In the genomic region with DNA sequence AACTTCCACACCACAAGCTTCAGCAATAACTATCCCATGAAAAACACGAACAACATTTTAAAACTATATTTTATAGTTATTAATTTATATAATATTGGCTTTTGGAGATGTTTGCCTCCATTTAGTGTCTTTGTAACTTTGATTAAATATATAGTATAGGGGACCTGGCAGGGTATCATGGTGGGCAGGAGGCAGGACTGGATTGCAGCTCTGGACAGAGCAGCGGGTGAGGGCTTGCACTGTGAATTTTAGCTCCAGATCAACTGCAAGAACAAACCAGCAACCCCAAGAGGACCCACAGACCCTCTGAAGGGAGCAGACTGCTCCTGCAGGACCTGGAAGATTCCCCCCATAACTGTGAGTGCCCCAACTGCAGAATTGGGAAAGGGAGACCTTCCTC, we compare ENCODE assay signal across 25 cellular contexts.
"Had no signal": no experiment of that assay in that cellular context is flagged by ENCODE, and none has a peak within 500 bp of the region (broad histone marks: within the 10 kb centered on the region; RNA-seq: fewer than 3 reads in every experiment).

No MANE protein-coding gene starts in this region.

- ATAC-seq: heart right ventricle; left ventricle myocardium superior; lower lobe of right lung; natural killer cell; pancreas; right cardiac atrium; stimulated activated effector memory CD8-positive, alpha-beta T cell treated with anti-CD3 and anti-CD28 coated beads, Interleukin-12 subunit alpha, Interleukin-12 subunit beta, amount 100 ng/mL, for 72 hours had no signal

- H3K4me3 ChIP-seq: heart right ventricle, hepatocyte, lower lobe of right lung, pancreas, prostate gland, sigmoid colon, spleen, tibial nerve, uterus had no signal

- FAIRE-seq: pancreas, small intestine had no signal

- H2AFZ ChIP-seq: hepatocyte had no signal

- H3K4me1 ChIP-seq: heart right ventricle, lower lobe of right lung, pancreas, prostate gland, sigmoid colon, spleen, tibial nerve, uterus had no signal

- H3K27me3 ChIP-seq: heart right ventricle, hepatocyte, pancreas, sigmoid colon, spleen, tibial nerve, uterus had no signal

- H3K27ac ChIP-seq: heart right ventricle, hepatocyte, lower lobe of right lung, pancreas, prostate gland, sigmoid colon, spleen, tibial nerve, uterus had no signal

- H3K79me2 ChIP-seq: hepatocyte had no signal

- DNase-seq: heart right ventricle; islet precursor cell; left ventricle myocardium superior; lower lobe of right lung; mammary epithelial cell; mesenchymal stem cell; naive B cell; natural killer cell; nephron progenitor cell; nucleus accumbens; pancreas; posterior cingulate gyrus; retina; right cardiac atrium; sigmoid colon; small intestine; spleen; stimulated activated CD4-positive, alpha-beta T cell treated with anti-CD3 and anti-CD28 coated beads, Interleukin-4, amount 100 ng/mL, for 24 hours; stimulated activated naive CD4-positive, alpha-beta T cell; substantia nigra; uterus had no signal

- H3K4me2 ChIP-seq: hepatocyte had no signal

- H3K9me3 ChIP-seq: lower lobe of right lung, pancreas, prostate gland, sigmoid colon, tibial nerve, uterus had no signal

- H3K36me3 ChIP-seq: heart right ventricle, lower lobe of right lung, pancreas, prostate gland, sigmoid colon, spleen, tibial nerve, uterus had no signal
